ENCODE assay signal across 11 cellular contexts in genomic region chr20:6123650-6124014, GRCh38. TPM values are rescaled to one million over a fixed set of nuclear protein-coding genes. Genes with fewer than 3 reads are reported as not detected.
A peak's percentile ranks its signal among the peaks of the same experiment; 100 is the strongest.
DNase-seq lines count a peak whose midpoint lies in the region; ATAC-seq, FAIRE-seq and TF ChIP-seq lines count a peak whose summit lies in the region.
"Had no signal": no experiment of that assay in that cellular context is flagged by ENCODE, and none has a peak within 500 bp of the region (broad histone marks: within the 10 kb centered on the region; RNA-seq: fewer than 3 reads in every experiment).

No MANE protein-coding gene starts in this region.

- H3K27me3 Mint-ChIP-seq in activated naive CD4-positive, alpha-beta T cell treated with anti-CD3 and anti-CD28 coated beads for 36 hours (ENCODE audit: low read depth): peaks cover 34% of the 10 kb centered on the region

- H3K4me1 Mint-ChIP-seq in activated naive CD4-positive, alpha-beta T cell treated with anti-CD3 and anti-CD28 coated beads for 36 hours (ENCODE audit: low read depth): peaks cover 2% of the 10 kb centered on the region

- H3K27ac ChIP-seq in keratinocyte (ENCODE audit: control insufficient read depth, insufficient read depth, low read length): peak overlapping the region; percentile 88
- no peak overlapping the region for H3K27ac ChIP-seq in thoracic aorta

- no peak overlapping the region for H3K27ac Mint-ChIP-seq in activated naive CD4-positive, alpha-beta T cell treated with anti-CD3 and anti-CD28 coated beads for 36 hours
- no peak overlapping the region for H3K27ac Mint-ChIP-seq in activated naive CD4-positive, alpha-beta T cell treated with anti-CD3 and anti-CD28 coated beads, Interleukin-2, amount 50 U/mL, for 72 hours
- H3K27ac Mint-ChIP-seq: CD4-positive, CD25-positive, alpha-beta regulatory T cell; memory B cell had no signal

- no peaks in the 10 kb centered on the region for H4K20me1 ChIP-seq in keratinocyte (ENCODE audit: control insufficient read depth, extremely low read depth, insufficient read depth, low read length)

- FAIRE-seq in keratinocyte (lab: Jason Lieb, UNC): no peak

- ATAC-seq in activated naive CD4-positive, alpha-beta T cell treated with anti-CD3 and anti-CD28 coated beads, Interleukin-2, amount 50 U/mL, for 72 hours: no peak
- ATAC-seq in thoracic aorta (ENCODE audit: insufficient number of reproducible peaks, low FRiP score, low read depth): no peak
- ATAC-seq in activated CD4-positive, CD25-positive, alpha-beta regulatory T cell treated with anti-CD3 and anti-CD28 coated beads, Interleukin-2, amount 50 U/mL, for 24 hours: no peak
- no peak for ATAC-seq in HG03432 (IDR thresholded peaks at IDR 0.05; ENCODE audit: unreplicated experiment)

- peak overlapping the region; percentile 88 for H3K4me2 ChIP-seq in keratinocyte (ENCODE audit: control insufficient read depth, extremely low read depth, insufficient read depth, low read depth, low read length)

- H3K4me1 ChIP-seq in adipocyte (ENCODE audit: control insufficient read depth, insufficient read depth, low read length): peaks cover 5% of the 10 kb centered on the region
- peaks cover 28% of the 10 kb centered on the region for H3K4me1 ChIP-seq in keratinocyte (ENCODE audit: control insufficient read depth, extremely low read depth, insufficient read depth, low read length)
- peaks cover 4 to 16% of the 10 kb centered on the region in 2 donors for H3K4me1 ChIP-seq in thoracic aorta (ENCODE audit: control insufficient read depth in 1 of 2, low read depth in 2 of 2)

- dilution Hi-C loops in keratinocyte (cut with MboI; ENCODE audit: extremely low pct_ligation_motif_present, low sequenced_read_pairs): no loop called here

- H3K4me3 Mint-ChIP-seq in activated naive CD4-positive, alpha-beta T cell treated with anti-CD3 and anti-CD28 coated beads for 36 hours: peak overlapping the region; percentile 51

- H2AFZ ChIP-seq in keratinocyte (ENCODE audit: control insufficient read depth, low read length): peak overlapping the region; percentile 65

- DNase-seq in activated naive CD4-positive, alpha-beta T cell treated with anti-CD3 and anti-CD28 coated beads for 36 hours: no peak
- no peak for DNase-seq in activated naive CD4-positive, alpha-beta T cell treated with anti-CD3 and anti-CD28 coated beads, Interleukin-2, amount 50 U/mL, for 72 hours (ENCODE audit: low spot score in 2 of 2)
- no peak for DNase-seq in adipocyte (ENCODE audit: low read depth)
- DNase-seq in keratinocyte (ENCODE audit: low read depth, low spot score): no peak
- DNase-seq in thoracic aorta (ENCODE audit: low spot score): no peak
- no peak for DNase-seq in activated CD4-positive, CD25-positive, alpha-beta regulatory T cell (lab: John Stamatoyannopoulos, UW)
- DNase-seq: NCI-H1694 had no signal

- TF ChIP-seq CTCF in keratinocyte (optimal IDR thresholded peaks at IDR 0.05 in 1 of 3, IDR thresholded peaks at IDR 0.05 in 1 of 3, conservative IDR thresholded peaks at IDR 0.05 in 1 of 3; ENCODE audit: extremely low read depth in 1 of 3, insufficient read depth in 2 of 3, low read length in 3 of 3): no peak
- no peak for TF ChIP-seq CTCF in thoracic aorta (IDR thresholded peaks at IDR 0.05)

- CTCF ChIA-PET in activated naive CD4-positive, alpha-beta T cell treated with anti-CD3 and anti-CD28 coated beads for 36 hours (lab: Charles Lee): no interaction called here

- H3K36me3 ChIP-seq in adipocyte (ENCODE audit: control insufficient read depth, insufficient read depth, low read length, severe bottlenecking): no peaks in the 10 kb centered on the region
- H3K36me3 ChIP-seq in keratinocyte (ENCODE audit: control insufficient read depth in 2 of 2, extremely low read depth in 1 of 2, insufficient read depth in 2 of 2, low read length in 2 of 2): peaks cover 4 to 12% of the 10 kb centered on the region in 2 experiments
- H3K36me3 ChIP-seq in thoracic aorta: no peaks in the 10 kb centered on the region

- no peaks in the 10 kb centered on the region for H3K9me3 Mint-ChIP-seq in activated naive CD4-positive, alpha-beta T cell treated with anti-CD3 and anti-CD28 coated beads for 36 hours
- H3K9me3 Mint-ChIP-seq in activated naive CD4-positive, alpha-beta T cell treated with anti-CD3 and anti-CD28 coated beads, Interleukin-2, amount 50 U/mL, for 72 hours: no peaks in the 10 kb centered on the region
- H3K9me3 Mint-ChIP-seq: memory B cell had no signal

- H3K9ac ChIP-seq in adipocyte (ENCODE audit: low read length) (peak overlapping the region; percentile 83), keratinocyte (ENCODE audit: control insufficient read depth, extremely low read depth, insufficient read depth, low read length) (peak overlapping the region; percentile 87)

- H3K9me1 ChIP-seq in keratinocyte (ENCODE audit: control insufficient read depth, extremely low read depth, insufficient read depth, low read length): no peaks in the 10 kb centered on the region

- H3K9me3 ChIP-seq in adipocyte (ENCODE audit: control insufficient read depth, low read length) (no peaks in the 10 kb centered on the region), keratinocyte (ENCODE audit: control insufficient read depth, low read depth, low read length) (no peaks in the 10 kb centered on the region), thoracic aorta (no peaks in the 10 kb centered on the region)

- H3K4me3 ChIP-seq in adipocyte (ENCODE audit: low read length): peak overlapping the region; percentile 83
- H3K4me3 ChIP-seq in keratinocyte (ENCODE audit: control insufficient read depth in 2 of 3, extremely low read depth in 1 of 3, insufficient read depth in 2 of 3, low read depth in 1 of 3, low read length in 3 of 3): peak overlapping the region; percentile 74 to 95 (median 78)
- peak overlapping the region; percentile 71 for H3K4me3 ChIP-seq in thoracic aorta

- peaks cover 32% of the 10 kb centered on the region for H3K79me2 ChIP-seq in keratinocyte (ENCODE audit: control insufficient read depth, insufficient read depth, low read length)

- intact Hi-C loops in activated naive CD4-positive, alpha-beta T cell treated with anti-CD3 and anti-CD28 coated beads for 36 hours (cut with micrococcal nuclease): no loop called here

- no peaks in the 10 kb centered on the region for H3K27me3 ChIP-seq in adipocyte (replicated peaks; ENCODE audit: control insufficient read depth, insufficient read depth, low read length)
- no peaks in the 10 kb centered on the region for H3K27me3 ChIP-seq in keratinocyte (ENCODE audit: control insufficient read depth, extremely low read depth, insufficient read depth, low read length)
- no peaks in the 10 kb centered on the region for H3K27me3 ChIP-seq in thoracic aorta (replicated peaks; ENCODE audit: insufficient read depth)

- H3K36me3 Mint-ChIP-seq in activated naive CD4-positive, alpha-beta T cell treated with anti-CD3 and anti-CD28 coated beads for 36 hours (ENCODE audit: low read depth): no peaks in the 10 kb centered on the region
- H3K36me3 Mint-ChIP-seq in activated naive CD4-positive, alpha-beta T cell treated with anti-CD3 and anti-CD28 coated beads, Interleukin-2, amount 50 U/mL, for 72 hours: no peaks in the 10 kb centered on the region
- H3K36me3 Mint-ChIP-seq: CD4-positive, CD25-positive, alpha-beta regulatory T cell; memory B cell had no signal

RNA-seq across cellular contexts. Expression of gene FERMT1, which starts 0.8 kb away (rescaled TPM):
- under 1 TPM; 0.12 to 0.14 TPM for total RNA-seq in activated naive CD4-positive, alpha-beta T cell treated with anti-CD3 and anti-CD28 coated beads for 36 hours
- total RNA-seq in activated naive CD4-positive, alpha-beta T cell treated with anti-CD3 and anti-CD28 coated beads, Interleukin-2, amount 50 U/mL, for 72 hours: under 1 TPM in 1 of 2 donors, not detected in 1; 0.23 TPM
- polyA plus RNA-seq in keratinocyte: 68.4 to 312 TPM (median 134 TPM) in 3 replicates
- polyA plus RNA-seq in keratinocyte (2011; ENCODE audit: low read depth): 26.6 TPM
- 130 and 199 TPM in 2 replicates for polyA plus RNA-seq in keratinocyte (2011; cell fraction: cytosol; rRNA removed)
- 155 and 157 TPM in 2 replicates for polyA plus RNA-seq in keratinocyte (2011; cell fraction: nucleus; rRNA removed)
- polyA plus RNA-seq in keratinocyte (2012; ENCODE audit: low replicate concordance): 31.9 and 172 TPM in 2 replicates
- 76.1 to 167 TPM (median 130 TPM) in 3 replicates for polyA minus RNA-seq in keratinocyte
- 56.4 TPM for polyA minus RNA-seq in keratinocyte (2011; cell fraction: cytosol; rRNA and poly(A)+ RNA removed)
- polyA minus RNA-seq in keratinocyte (2011; cell fraction: nucleus; rRNA and poly(A)+ RNA removed): 59.8 and 138 TPM in 2 replicates
- under 1 TPM in 1 of 2 donors, not detected in 1; 0.21 TPM for total RNA-seq in thoracic aorta
- total RNA-seq: CD4-positive, CD25-positive, alpha-beta regulatory T cell had no signal
- polyA plus RNA-seq: CD4-positive, CD25-positive, alpha-beta regulatory T cell had no signal
